Comparison of ENCODE assay signal across 6 cellular contexts in genomic region chr9:15379317-15379716, GRCh38. TPM values are rescaled to one million over a fixed set of nuclear protein-coding genes. Genes with fewer than 3 reads are reported as not detected.
A peak's percentile ranks its signal among the peaks of the same experiment; 100 is the strongest.
DNase-seq lines count a peak whose midpoint lies in the region; ATAC-seq and TF ChIP-seq lines count a peak whose summit lies in the region.
"Not testable (repeated sequence)": the region's sequence is repeated elsewhere in the genome, so short reads cannot be mapped to it uniquely, and the experiment has no call there.

No MANE protein-coding gene starts in this region.

- not testable (repeated sequence) for H3K4me2 ChIP-seq in mammary epithelial cell (ENCODE audit: insufficient read depth, low read depth, low read length); neural progenitor cell

- CTCF ChIA-PET in mammary epithelial cell (lab: Charles Lee; ENCODE audit: low non-redundant PET), result not testable (repeated sequence)

- not testable (repeated sequence) for H3K27ac Mint-ChIP-seq in neural progenitor cell
- peak overlapping the region; percentile 20 for H3K27ac Mint-ChIP-seq in type B pancreatic cell

- not testable (repeated sequence) for H3F3A ChIP-seq in neural progenitor cell (ENCODE audit: low read depth)

- WGBS in mammary epithelial cell (ENCODE audit: low coverage, missing lambda C conversion rate), result 68% methylated on average over 2 of the region's 4 CpGs

- H3K9me3 Mint-ChIP-seq in neural progenitor cell, type B pancreatic cell: not testable (repeated sequence)

- peak overlapping the region; percentile 6 for H3K4me3 Mint-ChIP-seq in neural progenitor cell
- H3K4me3 Mint-ChIP-seq in type B pancreatic cell, result not testable (repeated sequence)

- H3K4me1 Mint-ChIP-seq in neural progenitor cell; type B pancreatic cell (ENCODE audit: unreplicated experiment): not testable (repeated sequence)

- H3K36me3 Mint-ChIP-seq in neural progenitor cell, type B pancreatic cell: not testable (repeated sequence)

- not testable (repeated sequence) for H3K27me3 Mint-ChIP-seq in neural progenitor cell (ENCODE audit: insufficient read depth, low read depth)
- peaks cover 13% of the 10 kb centered on the region for H3K27me3 Mint-ChIP-seq in type B pancreatic cell

- H3K27ac ChIP-seq in mammary epithelial cell (ENCODE audit: insufficient read depth, low read depth, low read length); foreskin keratinocyte; neural progenitor cell: not testable (repeated sequence)

- in situ Hi-C loops in mammary epithelial cell (cut with MboI; ENCODE audit: low sequenced_read_pairs in 2 of 2), result not testable (repeated sequence)

- H3K79me2 ChIP-seq in mammary epithelial cell (ENCODE audit: insufficient read depth, low read length); neural progenitor cell (ENCODE audit: low read depth): not testable (repeated sequence)

- H3K36me3 ChIP-seq in mammary epithelial cell (ENCODE audit: insufficient read depth, low read length); neural progenitor cell: not testable (repeated sequence)

- not testable (repeated sequence) for TF ChIP-seq CTCF in mammary epithelial cell (conservative IDR thresholded peaks at IDR 0.05 in 1 of 2, IDR thresholded peaks at IDR 0.05 in 1 of 2; ENCODE audit: extremely low read depth in 1 of 2, insufficient read depth in 1 of 2, low read depth in 1 of 2, low read length in 2 of 2); foreskin keratinocyte (conservative IDR thresholded peaks at IDR 0.05); neural progenitor cell (IDR thresholded peaks at IDR 0.05); type B pancreatic cell (conservative IDR thresholded peaks at IDR 0.05)

- intact Hi-C loops in mammary epithelial cell (cut with micrococcal nuclease), result not testable (repeated sequence)

- dilution Hi-C loops in mammary epithelial cell (cut with HindIII; ENCODE audit: low sequenced_read_pairs), result not testable (repeated sequence)

- H3K9me3 ChIP-seq in mammary epithelial cell (replicated peaks; ENCODE audit: insufficient read depth, low read length); neural progenitor cell (ENCODE audit: low read depth): not testable (repeated sequence)

- not testable (repeated sequence) for H3K9ac ChIP-seq in mammary epithelial cell (ENCODE audit: insufficient read depth, low read length); neural progenitor cell

- H3K4me1 ChIP-seq in mammary epithelial cell (ENCODE audit: insufficient read depth, low read length); foreskin keratinocyte; neural progenitor cell: not testable (repeated sequence)

- not testable (repeated sequence) for H3K4me3 ChIP-seq in mammary epithelial cell (replicated peaks in 1 of 3; ENCODE audit: insufficient read depth in 1 of 3, low read depth in 2 of 3, low read length in 3 of 3); neural progenitor cell

- not testable (repeated sequence) for H3K27me3 ChIP-seq in mammary epithelial cell (ENCODE audit: insufficient read depth, low read length); foreskin keratinocyte; neural progenitor cell

- peak; percentile 40 for DNase-seq in NCI-H69 (lab: John Stamatoyannopoulos, UW)
- DNase-seq in SK-N-DZ (ENCODE audit: low spot score), result peak; percentile 3
- peak; percentile 29 for DNase-seq in mammary epithelial cell
- peak; percentile 2 to 25 for DNase-seq in foreskin keratinocyte
- not testable (repeated sequence) for DNase-seq in neural progenitor cell (ENCODE audit: low spot score); type B pancreatic cell (ENCODE audit: extremely low spot score, unreplicated experiment)

- H4K20me1 ChIP-seq in mammary epithelial cell (ENCODE audit: insufficient read depth, low read length); neural progenitor cell (ENCODE audit: low read depth): not testable (repeated sequence)

- BruUV-seq in mammary epithelial cell (replicated peaks; lab: Mats Ljungman, UMichigan), result not testable (repeated sequence)

- H2AFZ ChIP-seq in mammary epithelial cell (ENCODE audit: low read depth, low read length); neural progenitor cell (replicated peaks): not testable (repeated sequence)

- peak; percentile 66 for ATAC-seq in foreskin keratinocyte

RNA-seq across cellular contexts. Expression of gene SNAPC3, which starts 43.4 kb away (rescaled TPM):
- 31.2 and 32.7 TPM in 2 replicates for polyA plus RNA-seq in SK-N-DZ (2014; cell fraction: cytosol; rRNA removed)
- 50.6 and 50.8 TPM in 2 replicates for polyA plus RNA-seq in SK-N-DZ (2014; cell fraction: nucleus; rRNA removed)
- total RNA-seq in mammary epithelial cell (10 to 100 TPM; 29.9 to 35.2 TPM), foreskin keratinocyte (21.7 and 23.4 TPM in 2 replicates), neural progenitor cell (ENCODE audit: low replicate concordance) (59.5 and 68.7 TPM in 2 replicates), type B pancreatic cell (ENCODE audit: low replicate concordance) (28.0 and 42.6 TPM in 2 replicates)
- polyA plus RNA-seq in mammary epithelial cell (15.8 TPM), foreskin keratinocyte (8.5 and 10.1 TPM in 2 replicates)
- 24.6 TPM for polyA minus RNA-seq in mammary epithelial cell
